ENCODE assay signal across 21 cellular contexts in genomic region chr5:68778467-68778866, GRCh38.
DNase-seq lines count a peak whose midpoint lies in the region; ATAC-seq and TF ChIP-seq lines count a peak whose summit lies in the region.
"Had no signal": no experiment of that assay in that cellular context is flagged by ENCODE, and none has a peak within 500 bp of the region (broad histone marks: within the 10 kb centered on the region; RNA-seq: fewer than 3 reads in every experiment).

No MANE protein-coding gene starts in this region.

- CTCF ChIA-PET in PC-3 (lab: Charles Lee) (no interaction called here), GM10248 (lab: Yijun Ruan, JAX) (interaction anchor here (1.1 to 1.3 kb wide), 2 partner anchors 16 to 70 kb away, joined by 3 to 4 read pairs; no protein-coding TSS in a partner anchor)

- no peak overlapping the region for H3K27ac ChIP-seq in PC-3 (ENCODE audit: low read length)
- no peak overlapping the region for H3K27ac ChIP-seq in neural progenitor cell
- no peak overlapping the region for H3K27ac ChIP-seq in adrenal gland

- H3K27me3 ChIP-seq in PC-3 (ENCODE audit: low read length) (no peaks in the 10 kb centered on the region), neural progenitor cell (no peaks in the 10 kb centered on the region), adrenal gland (no peaks in the 10 kb centered on the region)

- TF ChIP-seq CTCF in GM12865 (IDR thresholded peaks at IDR 0.05; ENCODE audit: insufficient read depth, low read depth, low read length, missing control alignments), result no peak
- TF ChIP-seq CTCF in PC-3 (conservative IDR thresholded peaks at IDR 0.05; ENCODE audit: low read depth, low read length), result no peak
- TF ChIP-seq CTCF in neural progenitor cell (IDR thresholded peaks at IDR 0.05), result no peak
- no peak for TF ChIP-seq CTCF in adrenal gland (IDR thresholded peaks at IDR 0.05)
- TF ChIP-seq CTCF in GM10248 (IDR thresholded peaks at IDR 0.05; ENCODE audit: control extremely low read depth, extremely low read depth, low read depth, missing control alignments), result no peak

- H3K4me3 Mint-ChIP-seq in neural progenitor cell, result no peak overlapping the region
- H3K4me3 Mint-ChIP-seq: B cell; CD14-positive monocyte; T-helper 1 cell treated with Interleukin-12 subunit alpha and Interleukin-12 subunit beta and Interleukin-4 antibody, amounts not matched to agents 30 μg/mL and 1 μg/mL, for 36 hours had no signal

- H2AFZ ChIP-seq in PC-3 (ENCODE audit: low read length) (no peak overlapping the region), neural progenitor cell (replicated peaks) (no peak overlapping the region)

- peaks cover 4% of the 10 kb centered on the region for H3K4me1 Mint-ChIP-seq in neural progenitor cell

- no peak overlapping the region for H3K4me3 ChIP-seq in GM12865 (ENCODE audit: low read depth, low read length)
- no peak overlapping the region for H3K4me3 ChIP-seq in PC-3 (ENCODE audit: low read length)
- H3K4me3 ChIP-seq in neural progenitor cell, result no peak overlapping the region
- no peak overlapping the region for H3K4me3 ChIP-seq in adrenal gland

- no peak overlapping the region for H3K4me2 ChIP-seq in PC-3 (ENCODE audit: low read length)
- H3K4me2 ChIP-seq in neural progenitor cell, result no peak overlapping the region

- intact Hi-C loops in PC-3 (cut with micrococcal nuclease) (no loop called here), adrenal gland (cut with DNase I) (no loop called here)

- POLR2A ChIA-PET in PC-3 (lab: Charles Lee; ENCODE audit: unreplicated experiment), result no interaction called here
- POLR2A ChIA-PET in GM10248 (lab: Yijun Ruan, JAX), result no interaction called here

- H4K20me1 ChIP-seq in PC-3 (ENCODE audit: low read length) (no peaks in the 10 kb centered on the region), neural progenitor cell (ENCODE audit: low read depth) (no peaks in the 10 kb centered on the region)

- DNase-seq in GM12865 (ENCODE audit: low read depth) (peak; percentile 58), GM19240 (ENCODE audit: insufficient read length, low spot score) (peak; percentile 6), PC-3 (peak; percentile 3), neural progenitor cell (ENCODE audit: low spot score) (no peak), adrenal gland (no peak), GM10248 (ENCODE audit: extremely low spot score) (no peak)
- DNase-seq: EL, GF-D8, H7, KBM-7, MV-4-11, NCI-H1417, NCI-H187, NCI-H2107, NCI-H446 treated with DMSO at 0.1 percent for 48 hours, NCI-H526 treated with DMSO at 0.1 percent for 48 hours, Right ventricle myocardium superior had no signal

- H3K9me2 ChIP-seq in PC-3 (replicated peaks; ENCODE audit: low read length), result no peaks in the 10 kb centered on the region

- H3K9me3 Mint-ChIP-seq in neural progenitor cell, result peaks cover 3% of the 10 kb centered on the region

- TF ChIP-seq POLR2A in adrenal gland (IDR thresholded peaks at IDR 0.05), result no peak

- ATAC-seq in PC-3, result no peak
- ATAC-seq in GM19324 (IDR thresholded peaks at IDR 0.05; ENCODE audit: low FRiP score, unreplicated experiment), result no peak

- H3F3A ChIP-seq in PC-3 (ENCODE audit: low read length, unreplicated experiment) (no peaks in the 10 kb centered on the region), neural progenitor cell (ENCODE audit: low read depth) (no peaks in the 10 kb centered on the region)

- BruUV-seq in PC-3 (replicated peaks; lab: Mats Ljungman, UMichigan), result no TSS peak

- H3K27me3 Mint-ChIP-seq in neural progenitor cell (ENCODE audit: insufficient read depth, low read depth), result peaks cover 1% of the 10 kb centered on the region

- H3K9ac ChIP-seq in PC-3 (ENCODE audit: low read length) (no peak overlapping the region), neural progenitor cell (no peak overlapping the region)

- H3K27ac Mint-ChIP-seq in neural progenitor cell, result peak overlapping the region; percentile 12
- H3K27ac Mint-ChIP-seq: B cell; CD14-positive monocyte; T-helper 1 cell treated with Interleukin-12 subunit alpha and Interleukin-12 subunit beta and Interleukin-4 antibody, amounts not matched to agents 30 μg/mL and 1 μg/mL, for 36 hours had no signal

- no peaks in the 10 kb centered on the region for H3K36me3 ChIP-seq in PC-3 (ENCODE audit: low read depth, low read length)
- H3K36me3 ChIP-seq in neural progenitor cell, result no peaks in the 10 kb centered on the region
- no peaks in the 10 kb centered on the region for H3K36me3 ChIP-seq in adrenal gland (replicated peaks in 1 of 2)

- H3K79me2 ChIP-seq in PC-3 (ENCODE audit: low read length), result no peaks in the 10 kb centered on the region
- H3K79me2 ChIP-seq in neural progenitor cell (ENCODE audit: low read depth), result no peaks in the 10 kb centered on the region

- peaks cover 3% of the 10 kb centered on the region for H3K36me3 Mint-ChIP-seq in neural progenitor cell
- H3K36me3 Mint-ChIP-seq: CD14-positive monocyte had no signal

- H3K9me3 ChIP-seq in PC-3 (ENCODE audit: low read length), result no peaks in the 10 kb centered on the region
- H3K9me3 ChIP-seq in neural progenitor cell (ENCODE audit: low read depth), result no peaks in the 10 kb centered on the region
- H3K9me3 ChIP-seq in adrenal gland (replicated peaks in 1 of 3), result no peaks in the 10 kb centered on the region

- H3K4me1 ChIP-seq in PC-3 (ENCODE audit: insufficient read depth, low read length) (no peaks in the 10 kb centered on the region), neural progenitor cell (no peaks in the 10 kb centered on the region), adrenal gland (replicated peaks in 1 of 2) (no peaks in the 10 kb centered on the region)

Comparison
In these comparisons a context has a peak if more than half of its experiments do, and no peak if none do; other contexts are left out.
1. DNase-seq: peak in GM12865 (single experiment), GM19240 (single experiment) and PC-3 (single experiment); none in neural progenitor cell (single experiment), adrenal gland (0 of 7) and GM10248 (single experiment).